8 cellular contexts compared by ENCODE assay signal in the genomic region with DNA sequence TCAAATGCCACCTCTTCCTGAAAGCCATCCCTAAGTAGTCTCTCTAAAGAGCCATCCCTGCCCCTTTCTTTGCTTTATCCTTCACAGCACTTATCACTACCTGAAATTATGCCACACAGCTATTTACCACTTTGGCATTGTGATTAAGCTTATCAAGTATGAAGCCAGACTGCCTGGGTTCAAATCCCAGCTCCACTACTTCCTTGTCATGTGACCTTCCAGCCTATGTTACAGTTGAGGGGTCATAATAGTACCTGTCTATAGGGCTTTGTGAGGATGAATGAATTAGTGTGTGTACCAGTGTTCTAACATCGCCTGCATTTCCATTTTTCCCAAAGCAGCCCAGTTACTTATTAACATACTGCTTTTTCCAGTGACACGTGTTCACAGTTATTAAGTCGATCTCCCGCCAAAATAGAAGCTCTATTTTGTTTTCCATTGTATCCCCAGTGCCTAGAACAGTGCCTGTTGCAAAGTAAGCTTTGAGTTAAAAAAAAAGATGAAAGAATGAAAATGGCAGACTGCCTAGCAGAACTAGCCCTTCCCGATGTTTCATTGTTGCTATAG. TPM values are rescaled to one million over a fixed set of nuclear protein-coding genes. Genes with fewer than 3 reads are reported as not detected.
DNase-seq lines count a peak whose midpoint lies in the region; ATAC-seq and TF ChIP-seq lines count a peak whose summit lies in the region.

No MANE protein-coding gene starts in this region.

- POLR2A ChIA-PET in BJ (lab: Charles Lee) (no interaction called here), MCF 10A (lab: Yijun Ruan, JAX) (interaction anchor here (0.7 to 2.4 kb wide), 18 partner anchors 9 to 1190 kb away, joined by 3 to 21 read pairs (median 6); a partner anchor contains a TSS)

- H3K36me3 ChIP-seq in BJ (ENCODE audit: control insufficient read depth, insufficient read depth, low read length), result no peaks in the 10 kb centered on the region
- no peaks in the 10 kb centered on the region for H3K36me3 ChIP-seq in mucosa of stomach (ENCODE audit: control insufficient read depth, insufficient read depth, low read length)

- CTCF ChIA-PET in BJ (lab: Yijun Ruan, JAX) (interaction anchor here (0.7 to 3.5 kb wide), 4 partner anchors 9 to 50 kb away, joined by 4 to 13 read pairs (median 6); no protein-coding TSS in a partner anchor), MCF 10A (lab: Yijun Ruan, JAX) (interaction anchor here (0.7 to 2.6 kb wide), 5 partner anchors 9 to 240 kb away, joined by 3 to 14 read pairs (median 6); no protein-coding TSS in a partner anchor)

- H3K4me3 ChIP-seq in BJ (ENCODE audit: low read depth, low read length), result peak overlapping the region; percentile 61
- H3K4me3 ChIP-seq in HL-60 (replicated peaks; ENCODE audit: insufficient read depth, low read length), result peak overlapping the region; percentile 87
- peak overlapping the region; percentile 98 for H3K4me3 ChIP-seq in mucosa of stomach (ENCODE audit: low read length)

- H3K27ac ChIP-seq in HL-60 (replicated peaks), result peak overlapping the region; percentile 71

- peaks cover 6% of the 10 kb centered on the region for H3K4me1 ChIP-seq in mucosa of stomach (ENCODE audit: control insufficient read depth, insufficient read depth, low read length)

- DNase-seq in BJ (ENCODE audit: low read depth), result no peak
- DNase-seq in HL-60 (ENCODE audit: low read depth in 1 of 2, low spot score in 1 of 2), result no peak
- no peak for DNase-seq in MCF 10A (ENCODE audit: unreplicated experiment)

- H3K27me3 ChIP-seq in BJ (ENCODE audit: control insufficient read depth, insufficient read depth, low read length) (no peaks in the 10 kb centered on the region), HL-60 (ENCODE audit: insufficient read depth, poor library complexity, severe bottlenecking) (no peaks in the 10 kb centered on the region), mucosa of stomach (ENCODE audit: control insufficient read depth, insufficient read depth, low read length) (no peaks in the 10 kb centered on the region)

- H3K4me3 Mint-ChIP-seq in MCF 10A (ENCODE audit: unreplicated experiment), result no peak overlapping the region

- peak overlapping the region; percentile 81 for H3K9ac ChIP-seq in mucosa of stomach (ENCODE audit: low read length)

- no peak overlapping the region for H3K27ac Mint-ChIP-seq in MCF 10A (ENCODE audit: low read depth, unreplicated experiment)

- TF ChIP-seq CTCF in BJ (IDR thresholded peaks at IDR 0.05; ENCODE audit: insufficient read depth, low read depth, low read length) (no peak), HL-60 (IDR thresholded peaks at IDR 0.05; ENCODE audit: insufficient read depth, low read length) (no peak), MCF 10A (IDR thresholded peaks at IDR 0.05; ENCODE audit: unreplicated experiment) (no peak)

- intact Hi-C loops in MCF 10A (cut with micrococcal nuclease), result no loop called here

- H3K9me3 Mint-ChIP-seq in MCF 10A (ENCODE audit: unreplicated experiment), result no peaks in the 10 kb centered on the region

- BruUV-seq in MCF 10A (replicated peaks; lab: Mats Ljungman, UMichigan), result TSS peak; percentile 77

- H3K36me3 Mint-ChIP-seq in MCF 10A (ENCODE audit: insufficient read depth, unreplicated experiment), result no peaks in the 10 kb centered on the region

- ATAC-seq in GM18861 (IDR thresholded peaks at IDR 0.05; ENCODE audit: unreplicated experiment), result no peak
- ATAC-seq in HG02588 (IDR thresholded peaks at IDR 0.05; ENCODE audit: unreplicated experiment), result no peak
- ATAC-seq in GM21447 (IDR thresholded peaks at IDR 0.05; ENCODE audit: unreplicated experiment), result no peak
- ATAC-seq in GM21576 (IDR thresholded peaks at IDR 0.05; ENCODE audit: unreplicated experiment), result no peak

- no peaks in the 10 kb centered on the region for H3K9me3 ChIP-seq in mucosa of stomach (ENCODE audit: control insufficient read depth, low read length)

- no peaks in the 10 kb centered on the region for H3K4me1 Mint-ChIP-seq in MCF 10A (ENCODE audit: insufficient read depth, unreplicated experiment)

- no peaks in the 10 kb centered on the region for H3K27me3 Mint-ChIP-seq in MCF 10A (ENCODE audit: insufficient read depth, unreplicated experiment)

RNA-seq across cellular contexts. Expression of a gene that starts 32.8 kb away (rescaled TPM):
- 0.61 and 0.75 TPM in 2 replicates for polyA plus RNA-seq in BJ (2011; rRNA removed)
- 0.24 and 0.67 TPM in 2 replicates for polyA minus RNA-seq in BJ (2011; rRNA and poly(A)+ RNA removed)
- 4.8 and 5.5 TPM in 2 replicates for total RNA-seq in MCF 10A (2022)

RNA-seq across cellular contexts. Expression of a gene that starts 33.2 kb away (rescaled TPM):
- polyA plus RNA-seq in BJ (2011; rRNA removed), result 11.5 and 19.5 TPM in 2 replicates
- polyA minus RNA-seq in BJ (2011; rRNA and poly(A)+ RNA removed), result 15.2 and 19.5 TPM in 2 replicates
- total RNA-seq in MCF 10A (2022), result 12.2 and 14.6 TPM in 2 replicates

RNA-seq across cellular contexts. Expression of a gene that starts 52.4 kb away (rescaled TPM):
- polyA plus RNA-seq in BJ (2011; rRNA removed), result 15.0 and 16.1 TPM in 2 replicates
- polyA minus RNA-seq in BJ (2011; rRNA and poly(A)+ RNA removed), result 11.6 and 14.3 TPM in 2 replicates
- total RNA-seq in MCF 10A (2022), result 16.0 and 24.0 TPM in 2 replicates
